24 cellular contexts compared by ENCODE assay signal in genomic region chr17:29582767-29583166, GRCh38. TPM values are rescaled to one million over a fixed set of nuclear protein-coding genes. Genes with fewer than 3 reads are reported as not detected.
DNase-seq lines count a peak whose midpoint lies in the region; ATAC-seq and TF ChIP-seq lines count a peak whose summit lies in the region.
"Had no signal": no experiment of that assay in that cellular context is flagged by ENCODE, and none has a peak within 500 bp of the region (broad histone marks: within the 10 kb centered on the region; RNA-seq: fewer than 3 reads in every experiment).

No MANE protein-coding gene starts in this region.

- no peak for TF ChIP-seq POLR2A in testis (IDR thresholded peaks at IDR 0.05)

- ATAC-seq in activated T-cell treated with anti-CD3 and anti-CD28 coated beads, Interleukin-2, amount 50 U/mL, for 72 hours (replicated peaks in 1 of 2): no peak
- ATAC-seq in T-helper 17 cell: no peak
- ATAC-seq in stimulated activated effector memory CD8-positive, alpha-beta T cell treated with anti-CD3 and anti-CD28 coated beads, Interleukin-12 subunit alpha, Interleukin-12 subunit beta, amount 100 ng/mL, for 72 hours: no peak
- no peak for ATAC-seq in T-cell (replicated peaks in 1 of 4)
- ATAC-seq: activated CD4-positive, alpha-beta T cell treated with anti-CD3 and anti-CD28 coated beads for 36 hours; activated CD8-positive, alpha-beta memory T cell treated with anti-CD3 and anti-CD28 coated beads, Interleukin-2, amount 10 ng/mL, durations not matched to agents 7 days and 5 days; activated T-helper 17 cell treated with anti-CD3 and anti-CD28 coated beads, Interleukin-2, amount 50 U/mL, for 72 hours; gastrocnemius medialis; HepG2 had no signal

- POLR2A ChIA-PET in T-cell (lab: Charles Lee): no interaction called here

- H3K27ac Mint-ChIP-seq in activated T-cell treated with anti-CD3 and anti-CD28 coated beads, Interleukin-2, amount 50 U/mL, for 24 hours: peak overlapping the region; percentile 67
- no peak overlapping the region for H3K27ac Mint-ChIP-seq in activated T-cell treated with anti-CD3 and anti-CD28 coated beads, Interleukin-2, amount 50 U/mL, for 72 hours
- H3K27ac Mint-ChIP-seq in T-helper 17 cell (no peak overlapping the region), T-cell (peak overlapping the region in 1 of 2 donors; percentile 52)
- peak overlapping the region; percentile 48 for H3K27ac Mint-ChIP-seq in stimulated activated effector memory CD8-positive, alpha-beta T cell treated with anti-CD3 and anti-CD28 coated beads, Interleukin-12 subunit alpha, Interleukin-12 subunit beta, amount 100 ng/mL, for 72 hours
- H3K27ac Mint-ChIP-seq: activated CD4-positive, alpha-beta T cell treated with anti-CD3 and anti-CD28 coated beads for 36 hours; activated CD8-positive, alpha-beta memory T cell treated with anti-CD3 and anti-CD28 coated beads, Interleukin-2, amount 10 ng/mL, durations not matched to agents 7 days and 5 days; activated T-helper 17 cell treated with anti-CD3 and anti-CD28 coated beads, Interleukin-2, amount 50 U/mL, for 72 hours; mesothelial cell of epicardium; nephron progenitor cell had no signal

- DNase-seq in activated T-cell treated with anti-CD3 and anti-CD28 coated beads, Interleukin-2, amount 50 U/mL, for 24 hours: no peak
- no peak for DNase-seq in activated T-cell treated with anti-CD3 and anti-CD28 coated beads, Interleukin-2, amount 50 U/mL, for 72 hours
- DNase-seq in T-helper 17 cell (no peak), hypothalamus (lab: John Stamatoyannopoulos, UW) (peak in 42 of 51 donors; percentile 26 to 87 (median 64)), testis (no peak), NCI-H82 treated with DMSO at 0.1 percent for 48 hours (lab: John Stamatoyannopoulos, UW; ENCODE audit: unreplicated experiment) (no peak), T-cell (no peak)
- no peak for DNase-seq in stimulated activated effector memory CD8-positive, alpha-beta T cell treated with anti-CD3 and anti-CD28 coated beads, Interleukin-12 subunit alpha, Interleukin-12 subunit beta, amount 100 ng/mL, for 72 hours (ENCODE audit: low spot score in 2 of 2)
- DNase-seq: activated CD4-positive, alpha-beta T cell treated with anti-CD3 and anti-CD28 coated beads for 36 hours; activated CD8-positive, alpha-beta memory T cell treated with anti-CD3 and anti-CD28 coated beads, Interleukin-2, amount 10 ng/mL, durations not matched to agents 7 days and 5 days; gastrocnemius medialis; NCI-H1092 treated with DMSO at 0.1 percent for 48 hours; NCI-H69; nephron progenitor cell; SHP77; small intestine; stimulated activated CD4-positive, alpha-beta T cell treated with anti-CD3 and anti-CD28 coated beads, Interleukin-4, amount 100 ng/mL, for 24 hours; stomach; SW 1271 had no signal

- intact Hi-C loops in testis (cut with DNase I; ENCODE audit: low total_unique reads): no loop called here

- H3K36me3 ChIP-seq in testis (ENCODE audit: low read depth, missing control alignments): no peaks in the 10 kb centered on the region
- H3K36me3 ChIP-seq: cardiac muscle cell had no signal

- TF ChIP-seq CTCF in testis (IDR thresholded peaks at IDR 0.05): no peak

- 94 to 95% methylated on average over 11 to 13 of the region's 13 CpGs for WGBS in testis, 2 donors

- CTCF ChIA-PET in T-cell (lab: Charles Lee): interaction anchor here in 1 of 2 donors (0.7 kb wide), 1 partner anchor 411 kb away, joined by 3 read pairs; no protein-coding TSS in a partner anchor

- H3K4me1 Mint-ChIP-seq in activated T-cell treated with anti-CD3 and anti-CD28 coated beads, Interleukin-2, amount 50 U/mL, for 24 hours (ENCODE audit: low read depth): peaks cover 60% of the 10 kb centered on the region
- H3K4me1 Mint-ChIP-seq in activated T-cell treated with anti-CD3 and anti-CD28 coated beads, Interleukin-2, amount 50 U/mL, for 72 hours (ENCODE audit: low read depth): peaks cover 55% of the 10 kb centered on the region
- peaks cover 43% of the 10 kb centered on the region for H3K4me1 Mint-ChIP-seq in T-helper 17 cell
- H3K4me1 Mint-ChIP-seq in stimulated activated effector memory CD8-positive, alpha-beta T cell treated with anti-CD3 and anti-CD28 coated beads, Interleukin-12 subunit alpha, Interleukin-12 subunit beta, amount 100 ng/mL, for 72 hours: peaks cover 59% of the 10 kb centered on the region
- H3K4me1 Mint-ChIP-seq in T-cell: peaks cover 44 to 50% (median 48%) of the 10 kb centered on the region in 3 donors

- H3K4me1 ChIP-seq in testis: peaks cover 12% of the 10 kb centered on the region

- no peak overlapping the region for H3K4me3 ChIP-seq in testis
- H3K4me3 ChIP-seq: cardiac muscle cell, gastrocnemius medialis, stomach had no signal

- H3K9me3 ChIP-seq in T-helper 17 cell (ENCODE audit: control insufficient read depth, low read length, poor library complexity, severe bottlenecking) (no peaks in the 10 kb centered on the region), testis (no peaks in the 10 kb centered on the region)
- H3K9me3 ChIP-seq: gastrocnemius medialis, stomach had no signal

- H3K4me3 Mint-ChIP-seq in activated T-cell treated with anti-CD3 and anti-CD28 coated beads, Interleukin-2, amount 50 U/mL, for 24 hours: no peak overlapping the region
- H3K4me3 Mint-ChIP-seq in activated T-cell treated with anti-CD3 and anti-CD28 coated beads, Interleukin-2, amount 50 U/mL, for 72 hours: no peak overlapping the region
- H3K4me3 Mint-ChIP-seq in T-helper 17 cell: peak overlapping the region; percentile 28
- no peak overlapping the region for H3K4me3 Mint-ChIP-seq in stimulated activated effector memory CD8-positive, alpha-beta T cell treated with anti-CD3 and anti-CD28 coated beads, Interleukin-12 subunit alpha, Interleukin-12 subunit beta, amount 100 ng/mL, for 72 hours
- H3K4me3 Mint-ChIP-seq in T-cell: no peak overlapping the region
- H3K4me3 Mint-ChIP-seq: activated CD4-positive, alpha-beta T cell treated with anti-CD3 and anti-CD28 coated beads for 36 hours; activated CD8-positive, alpha-beta memory T cell treated with anti-CD3 and anti-CD28 coated beads, Interleukin-2, amount 10 ng/mL, durations not matched to agents 7 days and 5 days; activated T-helper 17 cell treated with anti-CD3 and anti-CD28 coated beads, Interleukin-2, amount 50 U/mL, for 72 hours; mesothelial cell of epicardium; nephron progenitor cell had no signal

- H3K9me3 Mint-ChIP-seq in activated T-cell treated with anti-CD3 and anti-CD28 coated beads, Interleukin-2, amount 50 U/mL, for 24 hours: no peaks in the 10 kb centered on the region
- H3K9me3 Mint-ChIP-seq in activated T-cell treated with anti-CD3 and anti-CD28 coated beads, Interleukin-2, amount 50 U/mL, for 72 hours: no peaks in the 10 kb centered on the region
- no peaks in the 10 kb centered on the region for H3K9me3 Mint-ChIP-seq in stimulated activated effector memory CD8-positive, alpha-beta T cell treated with anti-CD3 and anti-CD28 coated beads, Interleukin-12 subunit alpha, Interleukin-12 subunit beta, amount 100 ng/mL, for 72 hours
- no peaks in the 10 kb centered on the region for H3K9me3 Mint-ChIP-seq in T-cell
- H3K9me3 Mint-ChIP-seq: activated T-helper 17 cell treated with anti-CD3 and anti-CD28 coated beads, Interleukin-2, amount 50 U/mL, for 72 hours; mesothelial cell of epicardium; nephron progenitor cell had no signal

- H3K36me3 Mint-ChIP-seq in activated T-cell treated with anti-CD3 and anti-CD28 coated beads, Interleukin-2, amount 50 U/mL, for 24 hours (ENCODE audit: low read depth): peaks cover 76% of the 10 kb centered on the region
- peaks cover 13 to 16% of the 10 kb centered on the region in 2 donors for H3K36me3 Mint-ChIP-seq in activated T-cell treated with anti-CD3 and anti-CD28 coated beads, Interleukin-2, amount 50 U/mL, for 72 hours (ENCODE audit: insufficient read depth in 2 of 2)
- H3K36me3 Mint-ChIP-seq in T-helper 17 cell (ENCODE audit: low read depth): no peaks in the 10 kb centered on the region
- peaks cover 44% of the 10 kb centered on the region for H3K36me3 Mint-ChIP-seq in stimulated activated effector memory CD8-positive, alpha-beta T cell treated with anti-CD3 and anti-CD28 coated beads, Interleukin-12 subunit alpha, Interleukin-12 subunit beta, amount 100 ng/mL, for 72 hours
- H3K36me3 Mint-ChIP-seq in T-cell: peaks cover 15% of the 10 kb centered on the region

- no peak overlapping the region for H3K27ac ChIP-seq in testis
- H3K27ac ChIP-seq: C4-2B, cardiac muscle cell, stomach had no signal

- H3K27me3 ChIP-seq in testis: no peaks in the 10 kb centered on the region
- H3K27me3 ChIP-seq: cardiac muscle cell, gastrocnemius medialis, stomach had no signal

- no peaks in the 10 kb centered on the region for H3K27me3 Mint-ChIP-seq in activated T-cell treated with anti-CD3 and anti-CD28 coated beads, Interleukin-2, amount 50 U/mL, for 24 hours
- H3K27me3 Mint-ChIP-seq in activated T-cell treated with anti-CD3 and anti-CD28 coated beads, Interleukin-2, amount 50 U/mL, for 72 hours (ENCODE audit: low read depth): no peaks in the 10 kb centered on the region
- H3K27me3 Mint-ChIP-seq in T-helper 17 cell: no peaks in the 10 kb centered on the region
- H3K27me3 Mint-ChIP-seq in T-cell: no peaks in the 10 kb centered on the region
- H3K27me3 Mint-ChIP-seq: activated CD4-positive, alpha-beta T cell treated with anti-CD3 and anti-CD28 coated beads for 36 hours; activated CD8-positive, alpha-beta memory T cell treated with anti-CD3 and anti-CD28 coated beads, Interleukin-2, amount 10 ng/mL, durations not matched to agents 7 days and 5 days; activated T-helper 17 cell treated with anti-CD3 and anti-CD28 coated beads, Interleukin-2, amount 50 U/mL, for 72 hours had no signal

RNA-seq across cellular contexts. Expression of gene GIT1, which starts 6.7 kb away (rescaled TPM):
- total RNA-seq in activated T-cell treated with anti-CD3 and anti-CD28 coated beads, Interleukin-2, amount 50 U/mL, for 72 hours: 10 to 100 TPM; 45.0 to 47.4 TPM
- 10 to 100 TPM; 45.4 to 48.3 TPM for total RNA-seq in T-helper 17 cell
- 100 to 1,000 TPM; 156 to 169 TPM for total RNA-seq in testis
- 220 TPM for polyA plus RNA-seq in testis (ENCODE audit: insufficient read depth, low read depth, low replicate concordance)
- 10 to 100 TPM; 36.7 to 86.4 (median 71.8) TPM for total RNA-seq in T-cell

RNA-seq across cellular contexts. Expression of gene ANKRD13B, which starts 10.2 kb away (rescaled TPM):
- 10 to 100 TPM in 1 of 2 donors, 1 to 10 TPM in 1; 7.9 to 13.5 TPM for total RNA-seq in activated T-cell treated with anti-CD3 and anti-CD28 coated beads, Interleukin-2, amount 50 U/mL, for 72 hours
- total RNA-seq in T-helper 17 cell: 1 to 10 TPM; 5.9 to 7.9 TPM
- total RNA-seq in testis: 10 to 100 TPM; 48.8 to 59.8 TPM
- 32.8 TPM for polyA plus RNA-seq in testis (ENCODE audit: insufficient read depth, low read depth, low replicate concordance)
- total RNA-seq in T-cell: 1 to 10 TPM; 1.7 to 6.4 (median 4.1) TPM

RNA-seq across cellular contexts. Expression of gene TP53I13, which starts 14.3 kb away (rescaled TPM):
- total RNA-seq in activated T-cell treated with anti-CD3 and anti-CD28 coated beads, Interleukin-2, amount 50 U/mL, for 72 hours: 100 to 1,000 TPM in 1 of 2 donors, 10 to 100 TPM in 1; 77.4 to 103 TPM
- total RNA-seq in T-helper 17 cell (10 to 100 TPM; 92.2 to 98.6 TPM), testis (10 to 100 TPM; 72.3 to 89.6 TPM), T-cell (100 to 1,000 TPM in 3 of 5 donors, 10 to 100 TPM in 2; 56.0 to 166 (median 128) TPM)
- polyA plus RNA-seq in testis (ENCODE audit: insufficient read depth, low read depth, low replicate concordance): 86.3 TPM

RNA-seq across cellular contexts. Expression of gene ABHD15, which starts 15.9 kb away (rescaled TPM):
- 1 to 10 TPM; 7.4 to 7.7 TPM for total RNA-seq in activated T-cell treated with anti-CD3 and anti-CD28 coated beads, Interleukin-2, amount 50 U/mL, for 72 hours
- total RNA-seq in T-helper 17 cell (10 to 100 TPM; 14.2 to 15.6 TPM), testis (1 to 10 TPM; 5.7 to 7.1 TPM), T-cell (10 to 100 TPM in 4 of 5 donors, 1 to 10 TPM in 1; 7.9 to 23.1 (median 16.5) TPM)
- polyA plus RNA-seq in testis (ENCODE audit: insufficient read depth, low read depth, low replicate concordance): 4.5 TPM

RNA-seq across cellular contexts. Expression of gene CORO6, which starts 39.9 kb away (rescaled TPM):
- 10 to 100 TPM; 10.4 to 13.9 TPM for total RNA-seq in activated T-cell treated with anti-CD3 and anti-CD28 coated beads, Interleukin-2, amount 50 U/mL, for 72 hours
- total RNA-seq in T-helper 17 cell (1 to 10 TPM; 1.7 to 2.6 TPM), testis (10 to 100 TPM; 11.7 to 15.5 TPM), T-cell (1 to 10 TPM; 2.4 to 4.1 (median 3.6) TPM)
- polyA plus RNA-seq in testis (ENCODE audit: insufficient read depth, low read depth, low replicate concordance): 6.3 TPM

Comparison
In these comparisons a context has a peak if more than half of its experiments do, and no peak if none do; other contexts are left out.
1. H3K27ac Mint-ChIP-seq: peak in activated T-cell treated with anti-CD3 and anti-CD28 coated beads, Interleukin-2, amount 50 U/mL, for 24 hours (single experiment) and stimulated activated effector memory CD8-positive, alpha-beta T cell treated with anti-CD3 and anti-CD28 coated beads, Interleukin-12 subunit alpha, Interleukin-12 subunit beta, amount 100 ng/mL, for 72 hours (single experiment); none in activated T-cell treated with anti-CD3 and anti-CD28 coated beads, Interleukin-2, amount 50 U/mL, for 72 hours (single experiment) and T-helper 17 cell (single experiment).
2. DNase-seq: peak in hypothalamus (42 of 51); none in activated T-cell treated with anti-CD3 and anti-CD28 coated beads, Interleukin-2, amount 50 U/mL, for 24 hours (single experiment), activated T-cell treated with anti-CD3 and anti-CD28 coated beads, Interleukin-2, amount 50 U/mL, for 72 hours (0 of 2), T-helper 17 cell (0 of 3), stimulated activated effector memory CD8-positive, alpha-beta T cell treated with anti-CD3 and anti-CD28 coated beads, Interleukin-12 subunit alpha, Interleukin-12 subunit beta, amount 100 ng/mL, for 72 hours (0 of 2), testis (single experiment), NCI-H82 treated with DMSO at 0.1 percent for 48 hours (single experiment) and T-cell (0 of 34).